2 cellular contexts compared by ENCODE assay signal in genomic region chr1:228136908-228137307, GRCh38.
TF ChIP-seq lines count a peak whose summit lies in the region.

No MANE protein-coding gene starts in this region.

TF ChIP-seq in HepG2, 621 proteins besides CTCF, POLR2A, EP300 and RAD21:
- TF ChIP-seq GATAD2A (CRISPR knock-in tag; IDR thresholded peaks at IDR 0.05) (0 out of 2 replicates have a peak, but pooled peaks have one; percentile 12), FOSL2 (CRISPR knock-in tag; IDR thresholded peaks at IDR 0.05) (peak; percentile 25; the same call in 1 of the 2 replicates), ETS1 (CRISPR knock-in tag; IDR thresholded peaks at IDR 0.05) (no peak), SP140L (CRISPR knock-in tag; IDR thresholded peaks at IDR 0.05; ENCODE audit: borderline replicate concordance) (no peak), ZNF160 (CRISPR knock-in tag; IDR thresholded peaks at IDR 0.05) (no peak), ZUFSP (CRISPR knock-in tag; IDR thresholded peaks at IDR 0.05; ENCODE audit: borderline replicate concordance) (no peak), ATF4 (CRISPR knock-in tag; IDR thresholded peaks at IDR 0.05) (peak in 1 of 2 experiments; percentile 88; a peak in 2 of 4 replicates), TBX3 (IDR thresholded peaks at IDR 0.05; ENCODE audit: borderline replicate concordance) (peak; percentile 23; the same call in 1 of the 2 replicates), HOXA3 (CRISPR knock-in tag; IDR thresholded peaks at IDR 0.05) (no peak), NR1H2 (CRISPR knock-in tag; IDR thresholded peaks at IDR 0.05; ENCODE audit: borderline replicate concordance, low read depth) (no peak), IKZF5 (CRISPR knock-in tag; IDR thresholded peaks at IDR 0.05) (no peak), ZNF549 (CRISPR knock-in tag; IDR thresholded peaks at IDR 0.05) (no peak), CEBPB (IDR thresholded peaks at IDR 0.05; ENCODE audit: borderline replicate concordance, low read depth, low read length) (peak; percentile 62; the same call in 1 of the 2 replicates), KLF12 (CRISPR knock-in tag; IDR thresholded peaks at IDR 0.05; ENCODE audit: borderline replicate concordance) (no peak), BHLHE40 (IDR thresholded peaks at IDR 0.05; ENCODE audit: low read length) (0 out of 2 replicates have a peak, but pooled peaks have one; percentile 14)

TF ChIP-seq in WTC11, 78 proteins besides CTCF, POLR2A, EP300 and RAD21:
- TF ChIP-seq NFATC4 (CRISPR knock-in tag; IDR thresholded peaks at IDR 0.05) (no peak), GABPB1 (CRISPR knock-in tag; IDR thresholded peaks at IDR 0.05) (peak; percentile 85)
